9 cellular contexts compared by ENCODE assay signal in the genomic region with DNA sequence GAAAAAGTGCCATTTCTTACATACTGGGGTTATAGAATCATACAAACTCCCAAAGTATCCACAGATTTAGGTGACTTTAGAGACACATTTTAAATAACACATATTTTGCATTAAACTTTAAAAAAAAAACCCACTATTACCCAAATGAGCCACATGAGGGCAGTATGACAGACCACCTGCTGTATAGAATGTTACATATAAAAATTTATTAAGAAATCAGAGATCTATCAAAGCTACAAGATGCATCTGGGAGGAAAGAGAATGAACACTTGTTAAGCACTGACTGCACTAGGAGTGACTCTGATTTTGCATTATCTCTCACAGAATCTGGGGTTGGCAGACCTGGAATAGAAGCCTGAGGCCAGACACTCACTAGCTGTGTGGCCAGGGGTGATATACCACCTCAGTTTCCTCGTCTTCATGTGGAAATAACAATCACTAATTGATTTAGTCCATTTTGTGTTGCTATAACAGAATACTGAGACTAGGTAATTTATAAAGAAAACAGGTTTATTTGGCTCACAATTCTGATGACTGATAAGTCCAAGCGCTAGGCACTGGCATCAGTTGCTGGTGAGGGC.
DNase-seq lines count a peak whose midpoint lies in the region; ATAC-seq and TF ChIP-seq lines count a peak whose summit lies in the region.
"Had no signal": no experiment of that assay in that cellular context is flagged by ENCODE, and none has a peak within 500 bp of the region (broad histone marks: within the 10 kb centered on the region; RNA-seq: fewer than 3 reads in every experiment).

No MANE protein-coding gene starts in this region.

- peaks cover 15% of the 10 kb centered on the region; the same call in 1 of the 2 replicates for H3F3A ChIP-seq in SU-DHL-6 (ENCODE audit: insufficient read depth)

- H2AFZ ChIP-seq in SU-DHL-6 (ENCODE audit: low read depth, low read length, severe bottlenecking) (no peak overlapping the region), hepatocyte (no peak overlapping the region)

- H3K27me3 ChIP-seq in AG04450 (ENCODE audit: control insufficient read depth, insufficient read depth, low read length) (no peaks in the 10 kb centered on the region), SU-DHL-6 (ENCODE audit: low read length) (no peaks in the 10 kb centered on the region), hepatocyte (no peaks in the 10 kb centered on the region)

- POLR2A ChIA-PET in AG04450 (lab: Yijun Ruan, JAX), result no interaction called here

- H3K4me2 ChIP-seq in SU-DHL-6 (ENCODE audit: low read depth, low read length, poor library complexity, severe bottlenecking) (no peak overlapping the region), hepatocyte (no peak overlapping the region)

- WGBS in hepatocyte (ENCODE audit: low lambda C conversion rate, missing lambda C conversion rate), result 75% methylated on average over 2 of the region's 2 CpGs

- no peak overlapping the region for H3K9ac ChIP-seq in SU-DHL-6 (ENCODE audit: low read length)

- no peak for ATAC-seq in HG03025 (IDR thresholded peaks at IDR 0.05; ENCODE audit: low FRiP score, unreplicated experiment)

- CTCF ChIA-PET in AG04450 (lab: Charles Lee), result interaction anchor here (0.7 to 2.8 kb wide), 16 partner anchors 9 to 1359 kb away, joined by 3 to 14 read pairs (median 4); no protein-coding TSS in a partner anchor

- no peaks in the 10 kb centered on the region for H3K79me2 ChIP-seq in SU-DHL-6 (ENCODE audit: insufficient read depth, low read length)
- H3K79me2 ChIP-seq in hepatocyte, result no peaks in the 10 kb centered on the region

- TF ChIP-seq CTCF in AG04450 (IDR thresholded peaks at IDR 0.05; ENCODE audit: low read depth, low read length) (peak; percentile 64), GM12872 (IDR thresholded peaks at IDR 0.05; ENCODE audit: insufficient read depth, low read depth, low read length) (peak; percentile 49; the same call in 2 of the 3 replicates), SU-DHL-6 (IDR thresholded peaks at IDR 0.05; ENCODE audit: insufficient read depth, low read length, poor library complexity, severe bottlenecking) (peak; percentile 80), hepatocyte (IDR thresholded peaks at IDR 0.05; ENCODE audit: poor library complexity) (peak; percentile 69)

- no peak overlapping the region for H3K27ac ChIP-seq in AG04450 (ENCODE audit: low read depth, low read length)
- H3K27ac ChIP-seq in SU-DHL-6 (ENCODE audit: low read depth, low read length), result peak overlapping the region; percentile 54
- no peak overlapping the region for H3K27ac ChIP-seq in hepatocyte
- H3K27ac ChIP-seq: prostate gland had no signal

- H3K36me3 ChIP-seq in SU-DHL-6 (ENCODE audit: low read length) (no peaks in the 10 kb centered on the region), hepatocyte (replicated peaks; ENCODE audit: insufficient read depth, low read depth) (no peaks in the 10 kb centered on the region)
- H3K36me3 ChIP-seq: prostate gland had no signal

- no peaks in the 10 kb centered on the region for H3K9me2 ChIP-seq in SU-DHL-6 (replicated peaks; ENCODE audit: insufficient read depth, low read length)
- H3K9me2 ChIP-seq in hepatocyte (replicated peaks; ENCODE audit: insufficient read depth), result no peaks in the 10 kb centered on the region

- H3K4me1 ChIP-seq in hepatocyte (ENCODE audit: insufficient read depth), result no peaks in the 10 kb centered on the region
- H3K4me1 ChIP-seq: prostate gland had no signal

- DNase-seq in AG04450 (ENCODE audit: low read depth, low spot score) (no peak), hepatocyte (ENCODE audit: low spot score) (no peak), C1 segment of cervical spinal cord (lab: John Stamatoyannopoulos, UW) (no peak)
- no peak for DNase-seq in activated CD4-positive, alpha-beta T cell treated with anti-CD3 and anti-CD28 coated beads for 48 hours
- no peak for DNase-seq in stimulated activated CD4-positive, alpha-beta T cell treated with anti-CD3 and anti-CD28 coated beads, Interleukin-4, amount 100 ng/mL, for 24 hours

- H3K9me3 ChIP-seq in AG04450 (ENCODE audit: control insufficient read depth, insufficient read depth, low read length) (no peaks in the 10 kb centered on the region), SU-DHL-6 (ENCODE audit: insufficient read depth, low read length) (no peaks in the 10 kb centered on the region), hepatocyte (ENCODE audit: low read depth) (no peaks in the 10 kb centered on the region)
- H3K9me3 ChIP-seq: prostate gland had no signal

- no peaks in the 10 kb centered on the region for H4K20me1 ChIP-seq in SU-DHL-6 (ENCODE audit: low read depth, low read length)
- H4K20me1 ChIP-seq in hepatocyte (ENCODE audit: insufficient read depth, poor library complexity, severe bottlenecking), result no peaks in the 10 kb centered on the region

- H3K4me3 ChIP-seq in AG04450 (ENCODE audit: low read depth, low read length), result no peak overlapping the region
- no peak overlapping the region for H3K4me3 ChIP-seq in SU-DHL-6 (ENCODE audit: insufficient read depth, low read length, poor library complexity, severe bottlenecking)
- no peak overlapping the region for H3K4me3 ChIP-seq in hepatocyte
- H3K4me3 ChIP-seq: prostate gland had no signal
